Comparison of ENCODE assay signal across 16 cellular contexts in genomic region chr9:32292611-32293010, GRCh38.
DNase-seq lines count a peak whose midpoint lies in the region; TF ChIP-seq lines count a peak whose summit lies in the region.
"Had no signal": no experiment of that assay in that cellular context is flagged by ENCODE, and none has a peak within 500 bp of the region (broad histone marks: within the 10 kb centered on the region; RNA-seq: fewer than 3 reads in every experiment).

No MANE protein-coding gene starts in this region.

- DNase-seq in AG20443 (ENCODE audit: low spot score) (peak; percentile 14), HS-5 (ENCODE audit: low read depth) (peak; percentile 9), dedifferentiated amniotic fluid mesenchymal stem cell (ENCODE audit: extremely low spot score) (peak; percentile 45), osteoblast (ENCODE audit: insufficient read length, low spot score, missing footprints) (peak; percentile 31), NCI-H446 treated with DMSO at 0.1 percent for 48 hours (lab: John Stamatoyannopoulos, UW) (no peak), retina (no peak), DMS153 (lab: John Stamatoyannopoulos, UW) (no peak), activated gamma-delta T cell treated with Interleukin-2 at 50 U/mL for 16 hours (no peak)
- DNase-seq: AML-193; Caco-2; CD8-positive, alpha-beta memory T cell; GOT3; H9; IMR-90; KBM-7 had no signal

- no peaks in the 10 kb centered on the region for H3K9me3 ChIP-seq in osteoblast (ENCODE audit: low read depth, low read length)
- H3K9me3 ChIP-seq: BLaER1, Caco-2 had no signal

- no peaks in the 10 kb centered on the region for H4K20me1 ChIP-seq in osteoblast (ENCODE audit: insufficient read depth, low read length)
- H4K20me1 ChIP-seq: BLaER1 had no signal

- H3K36me3 ChIP-seq in osteoblast (ENCODE audit: insufficient read depth, low read length): no peaks in the 10 kb centered on the region
- H3K36me3 ChIP-seq: BLaER1 had no signal

- no peak for TF ChIP-seq CTCF in osteoblast (IDR thresholded peaks at IDR 0.05; ENCODE audit: extremely low read depth, low read depth, low read length)

- no peak overlapping the region for H3K4me3 ChIP-seq in osteoblast (ENCODE audit: insufficient read depth, low read length)
- H3K4me3 ChIP-seq: BLaER1 had no signal

- H3K27me3 ChIP-seq in osteoblast (ENCODE audit: insufficient read depth, low read length): no peaks in the 10 kb centered on the region
- H3K27me3 ChIP-seq: BLaER1 had no signal

- H3K4me2 ChIP-seq in osteoblast (ENCODE audit: insufficient read depth, low read length): no peak overlapping the region
- H3K4me2 ChIP-seq: BLaER1 had no signal

- no peaks in the 10 kb centered on the region for H3K4me1 ChIP-seq in osteoblast (ENCODE audit: insufficient read depth, low read length)
- H3K4me1 ChIP-seq: Caco-2 had no signal

- H3K27ac ChIP-seq in osteoblast (ENCODE audit: low read depth, low read length): no peak overlapping the region
- H3K27ac ChIP-seq: BLaER1 had no signal

- H3K79me2 ChIP-seq in osteoblast (ENCODE audit: insufficient read depth, low read length): no peaks in the 10 kb centered on the region

- H2AFZ ChIP-seq in osteoblast (ENCODE audit: low read length): no peak overlapping the region

Comparison
In these comparisons a context has a peak if more than half of its experiments do, and no peak if none do; other contexts are left out.
1. DNase-seq: peak in AG20443 (single experiment), HS-5 (single experiment), dedifferentiated amniotic fluid mesenchymal stem cell (single experiment) and osteoblast (single experiment); none in NCI-H446 treated with DMSO at 0.1 percent for 48 hours (single experiment), retina (single experiment), DMS153 (single experiment) and activated gamma-delta T cell treated with Interleukin-2 at 50 U/mL for 16 hours (single experiment).